ENCODE assay signal across 18 cellular contexts in the genomic region with DNA sequence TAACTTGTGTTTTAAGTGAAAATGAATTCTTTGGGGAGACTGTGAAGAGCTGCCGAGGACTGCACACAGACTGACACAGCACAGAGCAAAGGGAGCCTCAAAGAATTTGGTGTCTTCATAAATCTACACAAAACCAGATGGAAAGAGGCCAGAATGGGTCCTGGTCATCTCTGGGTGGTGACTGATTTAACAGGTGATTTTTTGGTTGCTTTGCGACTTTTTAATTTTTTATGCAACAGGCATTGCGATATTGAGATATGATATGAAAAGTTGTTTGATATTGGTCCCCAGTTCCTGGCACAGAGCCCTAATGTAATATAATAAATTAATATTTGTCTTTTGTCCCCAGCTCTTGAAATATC. TPM values are rescaled to one million over a fixed set of nuclear protein-coding genes. Genes with fewer than 3 reads are reported as not detected.
DNase-seq lines count a peak whose midpoint lies in the region; ATAC-seq and TF ChIP-seq lines count a peak whose summit lies in the region.
"Had no signal": no experiment of that assay in that cellular context is flagged by ENCODE, and none has a peak within 500 bp of the region (broad histone marks: within the 10 kb centered on the region; RNA-seq: fewer than 3 reads in every experiment).

No MANE protein-coding gene starts in this region.

- no peaks in the 10 kb centered on the region for H3K79me2 ChIP-seq in osteoblast (ENCODE audit: insufficient read depth, low read length)

- no peaks in the 10 kb centered on the region for H3K27me3 ChIP-seq in osteoblast (ENCODE audit: insufficient read depth, low read length)
- H3K27me3 ChIP-seq in psoas muscle (ENCODE audit: insufficient read depth in 3 of 3, low read length in 2 of 3) = no peaks in the 10 kb centered on the region
- H3K27me3 ChIP-seq: MG63 had no signal

- H3K4me1 ChIP-seq in osteoblast (ENCODE audit: insufficient read depth, low read length) = peaks cover 15% of the 10 kb centered on the region
- H3K4me1 ChIP-seq in psoas muscle = no peaks in the 10 kb centered on the region

- H3K4me3 ChIP-seq in GM08714 (ENCODE audit: low read length) (peak overlapping the region; percentile 32; the same call in 1 of the 2 replicates), epithelial cell of proximal tubule (ENCODE audit: low read depth, low read length) (peak overlapping the region; percentile 4), osteoblast (ENCODE audit: insufficient read depth, low read length) (no peak overlapping the region), psoas muscle (no peak overlapping the region)
- H3K4me3 ChIP-seq: HAP-1, MG63, thoracic aorta had no signal

- H3K9me3 Mint-ChIP-seq in IgD-negative memory B cell = peaks cover 0 to 2% (median 0%) of the 10 kb centered on the region in 3 donors
- H3K9me3 Mint-ChIP-seq in natural killer cell treated with Interleukin-12 subunit alpha and Interleukin-12 subunit beta and Interleukin-15 and Interleukin-18, amount 100 ng/mL, for 72 hours = no peaks in the 10 kb centered on the region
- H3K9me3 Mint-ChIP-seq: T-cell had no signal

- H3K36me3 Mint-ChIP-seq in IgD-negative memory B cell = peaks cover 3% of the 10 kb centered on the region
- no peaks in the 10 kb centered on the region for H3K36me3 Mint-ChIP-seq in natural killer cell treated with Interleukin-12 subunit alpha and Interleukin-12 subunit beta and Interleukin-15 and Interleukin-18, amount 100 ng/mL, for 72 hours
- H3K36me3 Mint-ChIP-seq: T-cell had no signal

- H3K4me2 ChIP-seq in osteoblast (ENCODE audit: insufficient read depth, low read length) = no peak overlapping the region

- 52 to 74% (median 69%) methylated on average over 3 of the region's 3 CpGs for WGBS in psoas muscle, 3 donors

- H3K4me1 Mint-ChIP-seq in IgD-negative memory B cell = peaks cover 28 to 34% (median 28%) of the 10 kb centered on the region in 3 donors
- H3K4me1 Mint-ChIP-seq in natural killer cell treated with Interleukin-12 subunit alpha and Interleukin-12 subunit beta and Interleukin-15 and Interleukin-18, amount 100 ng/mL, for 72 hours (ENCODE audit: low read depth in 2 of 2) = peaks cover 31 to 36% of the 10 kb centered on the region in 2 donors

- peaks cover 2% of the 10 kb centered on the region for H3K27me3 Mint-ChIP-seq in IgD-negative memory B cell
- H3K27me3 Mint-ChIP-seq in natural killer cell treated with Interleukin-12 subunit alpha and Interleukin-12 subunit beta and Interleukin-15 and Interleukin-18, amount 100 ng/mL, for 72 hours = no peaks in the 10 kb centered on the region
- H3K27me3 Mint-ChIP-seq: T-cell had no signal

- TF ChIP-seq CTCF in epithelial cell of proximal tubule (conservative IDR thresholded peaks at IDR 0.05; ENCODE audit: low read depth, low read length) (peak; percentile 2), osteoblast (IDR thresholded peaks at IDR 0.05; ENCODE audit: extremely low read depth, low read depth, low read length) (no peak), psoas muscle (IDR thresholded peaks at IDR 0.05) (no peak)

- peak overlapping the region; percentile 8 for H2AFZ ChIP-seq in osteoblast (ENCODE audit: low read length)

- H3K9me3 ChIP-seq in osteoblast (ENCODE audit: low read depth, low read length) = no peaks in the 10 kb centered on the region
- no peaks in the 10 kb centered on the region for H3K9me3 ChIP-seq in psoas muscle
- H3K9me3 ChIP-seq: MG63, thoracic aorta had no signal

- peak overlapping the region; percentile 83 to 92 (median 91) for H3K27ac Mint-ChIP-seq in IgD-negative memory B cell
- H3K27ac Mint-ChIP-seq in natural killer cell treated with Interleukin-12 subunit alpha and Interleukin-12 subunit beta and Interleukin-15 and Interleukin-18, amount 100 ng/mL, for 72 hours = peak overlapping the region in 1 of 2 donors; percentile 55

- no peaks in the 10 kb centered on the region for H4K20me1 ChIP-seq in osteoblast (ENCODE audit: insufficient read depth, low read length)

- no peak for DNase-seq in epithelial cell of proximal tubule (ENCODE audit: low read depth)
- DNase-seq in osteoblast (ENCODE audit: insufficient read length, low spot score, missing footprints) = no peak
- DNase-seq in psoas muscle = no peak
- DNase-seq in natural killer cell treated with Interleukin-12 subunit alpha and Interleukin-12 subunit beta and Interleukin-15 and Interleukin-18, amount 100 ng/mL, for 72 hours (ENCODE audit: low spot score) = no peak
- DNase-seq: activated CD4-positive, CD25-positive, alpha-beta regulatory T cell treated with anti-CD3 and anti-CD28 coated beads, Interleukin-2, amount 50 U/mL, for 72 hours; aorta; GDM1; MG63; NCI-H187 treated with DMSO at 0.1 percent for 48 hours; NCI-H446 had no signal

- no peak for ATAC-seq in psoas muscle
- ATAC-seq in GM19328 (IDR thresholded peaks at IDR 0.05; ENCODE audit: unreplicated experiment) = no peak
- ATAC-seq in natural killer cell treated with Interleukin-12 subunit alpha and Interleukin-12 subunit beta and Interleukin-15 and Interleukin-18, amount 100 ng/mL, for 72 hours = no peak
- ATAC-seq in HG03520 (IDR thresholded peaks at IDR 0.05; ENCODE audit: unreplicated experiment) = no peak
- ATAC-seq: T-cell had no signal

- intact Hi-C loops in psoas muscle (cut with DNase I) = no loop called here

- peak overlapping the region; percentile 67 to 89 (median 72) for H3K4me3 Mint-ChIP-seq in IgD-negative memory B cell
- H3K4me3 Mint-ChIP-seq in natural killer cell treated with Interleukin-12 subunit alpha and Interleukin-12 subunit beta and Interleukin-15 and Interleukin-18, amount 100 ng/mL, for 72 hours = no peak overlapping the region
- H3K4me3 Mint-ChIP-seq: T-cell had no signal

- H3K27ac ChIP-seq in osteoblast (ENCODE audit: low read depth, low read length) (no peak overlapping the region), psoas muscle (no peak overlapping the region)
- H3K27ac ChIP-seq: thoracic aorta had no signal

- no peaks in the 10 kb centered on the region for H3K36me3 ChIP-seq in osteoblast (ENCODE audit: insufficient read depth, low read length)
- H3K36me3 ChIP-seq in psoas muscle (ENCODE audit: insufficient read depth in 1 of 2, low read depth in 1 of 2) = no peaks in the 10 kb centered on the region
- H3K36me3 ChIP-seq: HAP-1, MG63, thoracic aorta had no signal

RNA-seq across cellular contexts. Expression of gene EIF1, which starts 12.6 kb away (rescaled TPM):
- 1,505 TPM for polyA plus RNA-seq in IgD-negative memory B cell
- total RNA-seq in epithelial cell of proximal tubule = 59.0 and 86.7 TPM in 2 replicates
- 94.5 and 101 TPM in 2 replicates for total RNA-seq in osteoblast
- total RNA-seq in psoas muscle = 1,000 to 10,000 TPM; 1,399 to 2,094 (median 1,752) TPM
- polyA plus RNA-seq in psoas muscle = 1,000 to 10,000 TPM; 1,437 to 2,724 (median 2,114) TPM
- 1,000 to 10,000 TPM; 1,047 to 1,473 TPM for total RNA-seq in natural killer cell treated with Interleukin-12 subunit alpha and Interleukin-12 subunit beta and Interleukin-15 and Interleukin-18, amount 100 ng/mL, for 72 hours

RNA-seq across cellular contexts. Expression of gene GAST, which starts 36.1 kb away (rescaled TPM):
- polyA plus RNA-seq in IgD-negative memory B cell = not detected
- total RNA-seq in epithelial cell of proximal tubule = not detected in 2 replicates
- total RNA-seq in osteoblast = not detected in 2 replicates
- not detected for total RNA-seq in psoas muscle
- polyA plus RNA-seq in psoas muscle = not detected
- total RNA-seq in natural killer cell treated with Interleukin-12 subunit alpha and Interleukin-12 subunit beta and Interleukin-15 and Interleukin-18, amount 100 ng/mL, for 72 hours = not detected
- total RNA-seq: aorta, osteocyte, T-cell, thoracic aorta had no signal
- polyA plus RNA-seq: aorta had no signal

RNA-seq across cellular contexts. Expression of gene KRT17, which starts 51.7 kb away (rescaled TPM):
- polyA plus RNA-seq in IgD-negative memory B cell (not detected), psoas muscle (under 1 TPM; 0.10 to 0.38 (median 0.20) TPM)
- total RNA-seq in epithelial cell of proximal tubule (20.8 and 88.8 TPM in 2 replicates), osteoblast (4.3 and 4.7 TPM in 2 replicates), psoas muscle (not detected)
- total RNA-seq in natural killer cell treated with Interleukin-12 subunit alpha and Interleukin-12 subunit beta and Interleukin-15 and Interleukin-18, amount 100 ng/mL, for 72 hours = not detected
- total RNA-seq: T-cell had no signal

RNA-seq across cellular contexts. Expression of gene HAP1, which starts 58.4 kb away (rescaled TPM):
- polyA plus RNA-seq in IgD-negative memory B cell = not detected
- total RNA-seq in epithelial cell of proximal tubule = 0.06 and 0.14 TPM in 2 replicates
- under 0.01 TPM in 1 of 2 replicates, not detected in the other for total RNA-seq in osteoblast
- total RNA-seq in psoas muscle = under 1 TPM in 2 of 4 donors, not detected in 2; 0.06 to 0.14 TPM
- under 1 TPM; under 0.01 to 0.03 (median 0.01) TPM for polyA plus RNA-seq in psoas muscle
- not detected for total RNA-seq in natural killer cell treated with Interleukin-12 subunit alpha and Interleukin-12 subunit beta and Interleukin-15 and Interleukin-18, amount 100 ng/mL, for 72 hours
- polyA plus RNA-seq: aorta had no signal

Comparison
In these comparisons a context has a peak if more than half of its experiments do, and no peak if none do; other contexts are left out.
1. H3K4me3 ChIP-seq: peak in GM08714 (single experiment) and epithelial cell of proximal tubule (single experiment); none in osteoblast (single experiment) and psoas muscle (single experiment).
2. RNA of gene EIF1, which starts 12.6 kb away (total RNA-seq): 1,399 to 2,094 TPM in psoas muscle and 1,047 to 1,473 TPM in natural killer cell treated with Interleukin-12 subunit alpha and Interleukin-12 subunit beta and Interleukin-15 and Interleukin-18, amount 100 ng/mL, for 72 hours; 94.5 to 101 TPM in osteoblast and 59.0 to 86.7 TPM in epithelial cell of proximal tubule; every median in the first group is over 10 times any median in the second.